In the genomic region with DNA sequence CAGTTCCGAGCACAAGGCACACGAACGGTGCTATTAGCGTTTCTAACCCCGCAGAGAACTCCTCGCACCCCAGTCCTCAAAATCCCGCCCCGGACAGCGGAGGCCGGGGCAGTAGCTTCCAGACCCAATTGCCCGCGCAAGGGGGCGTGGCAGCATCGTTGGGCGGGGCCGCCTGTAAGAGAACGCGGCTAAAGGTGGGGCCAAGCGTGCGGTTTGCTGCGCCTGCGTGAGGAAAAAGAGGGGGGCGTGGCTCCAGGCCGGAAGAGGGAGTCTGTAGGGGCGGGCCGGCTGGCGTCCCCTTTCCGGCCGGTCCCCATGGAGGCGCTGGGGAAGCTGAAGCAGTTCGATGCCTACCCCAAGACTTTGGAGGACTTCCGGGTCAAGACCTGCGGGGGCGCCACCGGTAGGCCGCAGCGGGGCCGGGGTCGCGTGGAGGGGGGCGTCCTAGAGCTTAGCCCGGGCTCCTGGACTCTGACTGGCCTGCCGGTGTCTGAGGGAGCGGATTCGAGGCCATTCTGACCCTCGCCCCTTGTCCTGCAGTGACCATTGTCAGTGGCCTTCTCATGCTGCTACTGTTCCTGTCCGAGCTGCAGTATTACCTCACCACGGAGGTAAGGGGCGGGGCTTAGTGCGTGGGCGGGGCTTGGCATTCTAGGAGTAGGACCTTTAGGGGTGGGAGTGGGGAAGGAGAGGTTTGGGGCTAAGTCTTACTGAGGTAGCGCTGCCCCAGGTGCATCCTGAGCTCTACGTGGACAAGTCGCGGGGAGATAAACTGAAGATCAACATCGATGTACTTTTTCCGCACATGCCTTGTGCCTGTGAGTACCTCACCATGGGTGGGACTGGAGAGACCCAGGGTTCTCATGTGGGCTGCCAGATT, we compare ENCODE assay signal across 8 cellular contexts.
DNase-seq lines count a peak whose midpoint lies in the region; ATAC-seq lines count a peak whose summit lies in the region.

A gene (plus strand): TSS at position 296 of the 880 bp plus-strand sequence. CDS start 20 bp downstream, at position 316.

- peaks cover 21% of the 10 kb centered on the region for H3K4me1 Mint-ChIP-seq in central memory CD8-positive, alpha-beta T cell

- peak within 1 kb of the TSS; percentile 88 for H3K27ac Mint-ChIP-seq in central memory CD8-positive, alpha-beta T cell (ENCODE audit: low read depth)

- ATAC-seq in GM19023 (IDR thresholded peaks at IDR 0.05; ENCODE audit: unreplicated experiment): peak; percentile 98
- peak; percentile 94 for ATAC-seq in HG03280 (IDR thresholded peaks at IDR 0.05; ENCODE audit: unreplicated experiment)
- peak; percentile 99 for ATAC-seq in central memory CD8-positive, alpha-beta T cell (replicated peaks; ENCODE audit: extremely low read depth, poor library complexity, severe bottlenecking)

- peak within 1 kb of the TSS; percentile 91 for H3K4me3 Mint-ChIP-seq in central memory CD8-positive, alpha-beta T cell

- H3K36me3 Mint-ChIP-seq in central memory CD8-positive, alpha-beta T cell (ENCODE audit: insufficient read depth): peaks cover 3% of the 10 kb centered on the region

- H3K9me3 Mint-ChIP-seq in central memory CD8-positive, alpha-beta T cell: no peaks in the 10 kb centered on the region

- no peaks in the 10 kb centered on the region for H3K27me3 Mint-ChIP-seq in central memory CD8-positive, alpha-beta T cell

- peak; percentile 98 for DNase-seq in AG08395 (ENCODE audit: low spot score)
- peak; percentile 92 for DNase-seq in NCI-H446 treated with DMSO at 0.1 percent for 48 hours (lab: John Stamatoyannopoulos, UW)
- peak; percentile 88 for DNase-seq in activated CD4-positive, CD25-positive, alpha-beta regulatory T cell treated with anti-CD3 and anti-CD28 coated beads, Interleukin-2, amount 50 U/mL, for 16 hours (ENCODE audit: low read depth, low spot score)
- peak; percentile 95 to 96 for DNase-seq in central memory CD8-positive, alpha-beta T cell (ENCODE audit: low spot score in 2 of 2)
- peak; percentile 99 for DNase-seq in islet precursor cell
- peak; percentile 95 to 97 (median 97) for DNase-seq in stimulated activated CD4-positive, alpha-beta T cell treated with anti-CD3 and anti-CD28 coated beads, Interleukin-12 subunit alpha, Interleukin-12 subunit beta, amount 100 ng/mL, for 48 hours (ENCODE audit: low read depth in 2 of 3, low spot score in 1 of 3)

Comparison
In these comparisons a context has a peak if more than half of its experiments do, and no peak if none do; other contexts are left out.
1. Peak in every context shown above with its lines: DNase-seq and ATAC-seq.